33 cellular contexts compared by ENCODE assay signal in the genomic region with DNA sequence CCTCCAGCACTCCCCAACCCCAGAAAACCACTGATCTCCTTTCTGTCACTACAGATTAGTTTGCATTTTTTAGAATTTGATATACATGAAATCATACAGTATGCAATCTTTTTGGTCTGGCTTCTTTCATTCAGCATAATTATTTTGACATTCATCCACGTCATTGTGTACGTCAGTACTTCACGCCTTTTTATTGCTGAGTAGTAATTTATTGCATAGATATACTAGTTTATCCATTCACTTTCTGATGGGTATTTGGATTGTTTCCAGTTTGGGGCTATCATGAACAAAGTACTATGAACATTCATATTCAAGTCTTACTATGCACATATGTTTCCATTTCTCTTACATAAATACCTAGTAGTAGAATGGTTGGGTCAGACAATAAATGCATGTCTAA.
"Had no signal": no experiment of that assay in that cellular context is flagged by ENCODE, and none has a peak within 500 bp of the region (broad histone marks: within the 10 kb centered on the region; RNA-seq: fewer than 3 reads in every experiment).

No MANE protein-coding gene starts in this region.

- DNase-seq: activated effector memory CD4-positive, alpha-beta T cell treated with anti-CD3 and anti-CD28 coated beads, Interleukin-2, amount 50 U/mL, for 16 hours; activated effector memory CD4-positive, alpha-beta T cell treated with Interleukin-2 at 50 U/mL for 16 hours; activated gamma-delta T cell; activated gamma-delta T cell treated with Interleukin-2 at 50 U/mL for 16 hours; activated naive CD4-positive, alpha-beta T cell; activated naive CD4-positive, alpha-beta T cell treated with anti-CD3 and anti-CD28 coated beads for 36 hours; activated naive CD4-positive, alpha-beta T cell treated with anti-CD3 and anti-CD28 coated beads, Interleukin-2, amount 10 ng/mL, durations not matched to agents 7 days and 5 days; activated naive CD4-positive, alpha-beta T cell treated with anti-CD3 and anti-CD28 coated beads, Interleukin-2, amount 50 U/mL, for 16 hours; activated naive CD4-positive, alpha-beta T cell treated with Interleukin-2 at 50 U/mL for 16 hours; activated naive CD8-positive, alpha-beta T cell treated with anti-CD3 and anti-CD28 coated beads for 36 hours; activated naive CD8-positive, alpha-beta T cell treated with anti-CD3 and anti-CD28 coated beads, Interleukin-2, amount 10 ng/mL, durations not matched to agents 7 days and 5 days; activated naive CD8-positive, alpha-beta T cell treated with anti-CD3 and anti-CD28 coated beads, Interleukin-2, amount 50 U/mL, for 24 hours; activated T-cell treated with anti-CD3 and anti-CD28 coated beads, Interleukin-2, amount 50 U/mL, for 4 hours; activated T-cell treated with anti-CD3 and anti-CD28 coated beads, Interleukin-2, amount 50 U/mL, for 48 hours; activated T-cell treated with anti-CD3 and anti-CD28 coated beads, Interleukin-2, amount 50 U/mL, for 72 hours; adrenal gland; amniotic stem cell; amygdala; anterior cingulate cortex; aorta; body of pancreas; brain microvascular endothelial cell; caudate nucleus; central memory CD4-positive, alpha-beta T cell; cerebellar nuclear complex had no signal

- ATAC-seq: activated naive CD4-positive, alpha-beta T cell treated with anti-CD3 and anti-CD28 coated beads, Interleukin-2, amount 50 U/mL, for 72 hours; activated naive CD8-positive, alpha-beta T cell treated with anti-CD3 and anti-CD28 coated beads, Interleukin-2, amount 50 U/mL, for 24 hours; activated T-cell treated with anti-CD3 and anti-CD28 coated beads, Interleukin-2, amount 50 U/mL, for 4 hours; activated T-cell treated with anti-CD3 and anti-CD28 coated beads, Interleukin-2, amount 50 U/mL, for 72 hours; activated T-helper 17 cell treated with anti-CD3 and anti-CD28 coated beads, Interleukin-2, amount 50 U/mL, for 72 hours; body of pancreas had no signal

- H3K27me3 ChIP-seq: adrenal gland, ascending aorta, body of pancreas, brain microvascular endothelial cell, breast epithelium, cardiac muscle cell had no signal

- H3K36me3 ChIP-seq: adrenal gland, ascending aorta, brain microvascular endothelial cell, breast epithelium, cardiac muscle cell had no signal

- H3K9me3 ChIP-seq: adrenal gland, ascending aorta, body of pancreas, breast epithelium had no signal

- FAIRE-seq: astrocyte, bronchial epithelial cell, colon had no signal

- H3K27ac ChIP-seq: adrenal gland, body of pancreas, brain microvascular endothelial cell, breast epithelium, cardiac muscle cell had no signal

- H3K4me3 ChIP-seq: adrenal gland, ascending aorta, body of pancreas, breast epithelium, cardiac muscle cell had no signal

- H3K4me1 ChIP-seq: adrenal gland, body of pancreas, breast epithelium had no signal
